ENCODE assay signal across 16 cellular contexts in genomic region chr22:21861856-21862255, GRCh38. TPM values are rescaled to one million over a fixed set of nuclear protein-coding genes. Genes with fewer than 3 reads are reported as not detected.
A peak's percentile ranks its signal among the peaks of the same experiment; 100 is the strongest.
DNase-seq lines count a peak whose midpoint lies in the region; ATAC-seq and TF ChIP-seq lines count a peak whose summit lies in the region.
"Had no signal": no experiment of that assay in that cellular context is flagged by ENCODE, and none has a peak within 500 bp of the region (broad histone marks: within the 10 kb centered on the region; RNA-seq: fewer than 3 reads in every experiment).

No MANE protein-coding gene starts in this region.

- H2AFZ ChIP-seq in OCI-LY1 (ENCODE audit: low read length), result no peak overlapping the region

- intact Hi-C loops in spleen (cut with DNase I; ENCODE audit: low total_unique reads), result loop anchor here (10.0 kb wide), 1 partner anchor 47 kb away; no protein-coding TSS in a partner anchor

- TF ChIP-seq CTCF in OCI-LY1 (IDR thresholded peaks at IDR 0.05; ENCODE audit: low read length), result no peak
- no peak for TF ChIP-seq CTCF in spleen (IDR thresholded peaks at IDR 0.05 in 8 of 11, conservative IDR thresholded peaks at IDR 0.05 in 3 of 11)

- H3K9me3 ChIP-seq in OCI-LY1 (ENCODE audit: low read length) (no peaks in the 10 kb centered on the region), spleen (no peaks in the 10 kb centered on the region)
- H3K9me3 ChIP-seq: transverse colon had no signal

- H3K4me3 Mint-ChIP-seq in activated T-cell treated with anti-CD3 and anti-CD28 coated beads, Interleukin-2, amount 50 U/mL, for 24 hours, result no peak overlapping the region

- H3K4me2 ChIP-seq in OCI-LY1 (ENCODE audit: low read length), result peak overlapping the region; percentile 15; the same call in 1 of the 2 replicates

- H3F3A ChIP-seq in OCI-LY1 (ENCODE audit: insufficient read depth, low read length), result no peaks in the 10 kb centered on the region

- no peaks in the 10 kb centered on the region for H3K9me3 Mint-ChIP-seq in activated T-cell treated with anti-CD3 and anti-CD28 coated beads, Interleukin-2, amount 50 U/mL, for 24 hours
- H3K9me3 Mint-ChIP-seq: endodermal cell had no signal

- no peak for ATAC-seq in GM19395 (IDR thresholded peaks at IDR 0.05; ENCODE audit: unreplicated experiment)
- ATAC-seq in stimulated activated naive CD8-positive, alpha-beta T cell treated with anti-CD3 and anti-CD28 coated beads, Interleukin-15, Interleukin-2, amounts not matched to agents 100 U/mL and 50 U/mL, for 24 hours, result no peak

- peaks cover 81% of the 10 kb centered on the region for H3K4me1 Mint-ChIP-seq in activated T-cell treated with anti-CD3 and anti-CD28 coated beads, Interleukin-2, amount 50 U/mL, for 24 hours (ENCODE audit: low read depth)

- peak overlapping the region; percentile 71 for H3K27ac Mint-ChIP-seq in activated T-cell treated with anti-CD3 and anti-CD28 coated beads, Interleukin-2, amount 50 U/mL, for 24 hours
- H3K27ac Mint-ChIP-seq: endodermal cell had no signal

- H3K27me3 Mint-ChIP-seq in activated T-cell treated with anti-CD3 and anti-CD28 coated beads, Interleukin-2, amount 50 U/mL, for 24 hours, result no peaks in the 10 kb centered on the region

- H3K27ac ChIP-seq in OCI-LY1 (ENCODE audit: low read depth, low read length, poor library complexity, severe bottlenecking) (peak overlapping the region; percentile 46), epithelial cell of prostate (peak overlapping the region; percentile 14), spleen (peak overlapping the region in 7 of 8 donors; percentile 65 to 96 (median 82))
- H3K27ac ChIP-seq: transverse colon had no signal

- H3K36me3 ChIP-seq in OCI-LY1 (ENCODE audit: insufficient read depth, low read length), result peaks cover 20% of the 10 kb centered on the region; the same call in 1 of the 2 replicates
- no peaks in the 10 kb centered on the region for H3K36me3 ChIP-seq in spleen
- H3K36me3 ChIP-seq: transverse colon had no signal

- H3K27me3 ChIP-seq in OCI-LY1 (ENCODE audit: insufficient read depth, low read length) (no peaks in the 10 kb centered on the region), spleen (replicated peaks in 1 of 7) (no peaks in the 10 kb centered on the region)
- H3K27me3 ChIP-seq: transverse colon had no signal

- H3K36me3 Mint-ChIP-seq in activated T-cell treated with anti-CD3 and anti-CD28 coated beads, Interleukin-2, amount 50 U/mL, for 24 hours (ENCODE audit: low read depth), result peaks cover 64% of the 10 kb centered on the region

- H3K79me2 ChIP-seq in OCI-LY1 (ENCODE audit: insufficient read depth, low read length), result peaks cover 100% of the 10 kb centered on the region

- H3K4me3 ChIP-seq in OCI-LY1 (ENCODE audit: low read depth, low read length, poor library complexity, severe bottlenecking), result no peak overlapping the region
- H3K4me3 ChIP-seq in spleen, result peak overlapping the region in 1 of 8 donors; percentile 46
- H3K4me3 ChIP-seq: transverse colon had no signal

- peaks cover 9% of the 10 kb centered on the region; the same call in 1 of the 2 replicates for H4K20me1 ChIP-seq in OCI-LY1 (ENCODE audit: insufficient read depth, low read length)

- no peak overlapping the region; the same call in 1 of the 2 replicates for H3K9ac ChIP-seq in OCI-LY1 (ENCODE audit: low read length)

- no peak for DNase-seq in activated T-cell treated with anti-CD3 and anti-CD28 coated beads, Interleukin-2, amount 50 U/mL, for 24 hours
- no peak for DNase-seq in activated T-cell treated with anti-CD3 and anti-CD28 coated beads for 4 hours
- no peak for DNase-seq in epithelial cell of prostate (ENCODE audit: low read depth, low spot score)
- DNase-seq in spleen, result no peak
- no peak for DNase-seq in nucleus accumbens (lab: John Stamatoyannopoulos, UW)
- DNase-seq in stimulated activated naive CD8-positive, alpha-beta T cell treated with anti-CD3 and anti-CD28 coated beads, Interleukin-15, Interleukin-2, amounts not matched to agents 100 U/mL and 50 U/mL, for 24 hours, result no peak
- DNase-seq: ACHN; activated CD8-positive, alpha-beta memory T cell treated with anti-CD3 and anti-CD28 coated beads, Interleukin-2, amount 50 U/mL, for 4 hours; DMS79; endodermal cell; left colon; NCI-H1092 treated with DMSO at 0.1 percent for 48 hours; NCI-H226; transverse colon had no signal

- H3K4me1 ChIP-seq in OCI-LY1 (ENCODE audit: insufficient read depth, low read length, severe bottlenecking) (peaks cover 87% of the 10 kb centered on the region), spleen (peaks cover 52 to 98% (median 94%) of the 10 kb centered on the region in 6 donors)

- TF ChIP-seq POLR2A in spleen (IDR thresholded peaks at IDR 0.05), result no peak

- no peaks in the 10 kb centered on the region for H3K9me2 ChIP-seq in OCI-LY1 (ENCODE audit: low read depth, low read length)

RNA-seq across cellular contexts. Expression of gene MAPK1, which starts 5.6 kb away (rescaled TPM):
- 100 to 1,000 TPM in 5 of 7 donors, 10 to 100 TPM in 2; 87.0 to 165 (median 131) TPM for total RNA-seq in spleen
- 10 to 100 TPM; 11.6 to 18.0 (median 15.1) TPM for polyA plus RNA-seq in spleen

Comparison
In these comparisons a context has a peak if more than half of its experiments do, and no peak if none do; other contexts are left out.
1. H3K27ac ChIP-seq: peak in every context shown above with its lines; median percentile 82 in spleen; 46 in OCI-LY1; 14 in epithelial cell of prostate.